Comparison of ENCODE assay signal across 19 cellular contexts in the genomic region with DNA sequence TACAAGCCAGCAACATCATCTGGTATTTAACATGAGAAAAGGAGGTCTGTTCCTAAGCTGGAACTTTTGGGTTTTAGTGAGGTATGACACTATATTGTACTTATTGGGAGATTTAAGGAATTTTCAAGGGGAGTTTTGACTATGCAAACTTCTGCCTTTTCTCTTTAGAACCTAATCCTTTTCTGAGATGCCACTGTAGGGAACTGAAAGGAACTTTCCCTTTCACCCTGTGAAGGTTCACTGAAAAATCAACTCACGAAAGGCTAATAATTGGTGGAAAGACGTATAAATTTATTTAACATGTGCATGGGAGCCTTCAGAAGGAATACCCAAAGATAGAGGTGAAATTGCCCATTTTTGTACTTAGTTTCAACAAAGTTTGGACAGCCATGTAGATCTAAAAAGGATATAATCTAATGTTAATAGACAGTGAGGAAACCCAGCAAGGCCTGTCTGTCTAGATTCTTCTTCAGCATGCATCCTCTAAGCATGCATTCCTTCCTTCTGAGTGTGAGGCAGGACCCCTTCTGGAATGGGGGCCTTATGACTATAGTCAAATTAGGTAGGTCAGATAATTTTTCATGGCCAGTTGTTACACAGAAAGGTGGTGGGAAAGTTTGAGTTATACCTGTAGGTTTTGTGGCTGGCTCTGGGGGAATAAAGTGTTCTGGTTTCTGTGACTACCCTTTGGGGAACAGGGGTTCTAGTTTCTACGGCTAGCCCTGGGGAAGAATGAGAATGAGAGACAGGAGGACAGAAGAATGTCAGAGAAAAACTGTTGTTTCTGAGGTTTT.
DNase-seq lines count a peak whose midpoint lies in the region; ATAC-seq, FAIRE-seq and TF ChIP-seq lines count a peak whose summit lies in the region.
"Had no signal": no experiment of that assay in that cellular context is flagged by ENCODE, and none has a peak within 500 bp of the region (broad histone marks: within the 10 kb centered on the region; RNA-seq: fewer than 3 reads in every experiment).

No MANE protein-coding gene starts in this region.

- POLR2A ChIA-PET in CD4-positive, alpha-beta memory T cell (lab: Charles Lee; ENCODE audit: partially characterized antibody) = no interaction called here

- no peaks in the 10 kb centered on the region for H3K36me3 ChIP-seq in astrocyte (ENCODE audit: insufficient read depth, low read length)
- H3K36me3 ChIP-seq in CD4-positive, alpha-beta memory T cell (ENCODE audit: insufficient read depth, low read length) = no peaks in the 10 kb centered on the region
- H3K36me3 ChIP-seq: left ventricle myocardium inferior, neutrophil, uterus had no signal

- no peak overlapping the region for H3K4me3 ChIP-seq in GM12865 (ENCODE audit: low read depth, low read length)
- H3K4me3 ChIP-seq in astrocyte (ENCODE audit: insufficient read depth, low read depth, low read length) = no peak overlapping the region
- no peak overlapping the region for H3K4me3 ChIP-seq in CD4-positive, alpha-beta memory T cell (ENCODE audit: low read length in 2 of 2)
- H3K4me3 ChIP-seq: left ventricle myocardium inferior, uterus had no signal

- FAIRE-seq in astrocyte (lab: Jason Lieb, UNC) = no peak
- FAIRE-seq: endometrium had no signal

- H3K27me3 ChIP-seq in astrocyte (ENCODE audit: insufficient read depth, low read length) = no peaks in the 10 kb centered on the region
- H3K27me3 ChIP-seq in CD4-positive, alpha-beta memory T cell (ENCODE audit: insufficient read depth, low read length) = no peaks in the 10 kb centered on the region
- H3K27me3 ChIP-seq: uterus had no signal

- H4K20me1 ChIP-seq in astrocyte (ENCODE audit: insufficient read depth, low read length) = peaks cover 2% of the 10 kb centered on the region

- no peaks in the 10 kb centered on the region for H3K4me1 ChIP-seq in astrocyte (ENCODE audit: insufficient read depth, low read length)
- peaks cover 15% of the 10 kb centered on the region for H3K4me1 ChIP-seq in CD4-positive, alpha-beta memory T cell (ENCODE audit: insufficient read depth, low read length)
- H3K4me1 ChIP-seq: left ventricle myocardium inferior, uterus had no signal

- H3K79me2 ChIP-seq in astrocyte (ENCODE audit: insufficient read depth, low read length) = no peaks in the 10 kb centered on the region

- peaks cover 14% of the 10 kb centered on the region for H3K9me3 Mint-ChIP-seq in astrocyte (ENCODE audit: unreplicated experiment)
- peaks cover 3 to 53% (median 35%) of the 10 kb centered on the region in 8 donors for H3K9me3 Mint-ChIP-seq in CD4-positive, alpha-beta memory T cell
- peaks cover 21% of the 10 kb centered on the region for H3K9me3 Mint-ChIP-seq in activated CD4-positive, alpha-beta T cell treated with anti-CD3 and anti-CD28 coated beads, Interleukin-2, amount 10 ng/mL, durations not matched to agents 24 days and 14 days

- no peak overlapping the region for H3K27ac ChIP-seq in astrocyte (ENCODE audit: low read depth, low read length)
- no peak overlapping the region for H3K27ac ChIP-seq in CD4-positive, alpha-beta memory T cell (ENCODE audit: low read depth, low read length)
- H3K27ac ChIP-seq: left ventricle myocardium inferior, neutrophil, uterus had no signal

- no peaks in the 10 kb centered on the region for H3K9me3 ChIP-seq in astrocyte (ENCODE audit: insufficient read depth, low read depth, low read length)
- no peaks in the 10 kb centered on the region for H3K9me3 ChIP-seq in CD4-positive, alpha-beta memory T cell (ENCODE audit: control insufficient read depth in 1 of 2, low read length in 2 of 2)
- H3K9me3 ChIP-seq: left ventricle myocardium inferior, neutrophil, uterus had no signal

- H2AFZ ChIP-seq in astrocyte (ENCODE audit: low read depth, low read length) = no peak overlapping the region

- no peaks in the 10 kb centered on the region for H3K27me3 Mint-ChIP-seq in astrocyte (ENCODE audit: low read depth, unreplicated experiment)
- peaks cover 0 to 2% of the 10 kb centered on the region in 2 donors for H3K27me3 Mint-ChIP-seq in CD4-positive, alpha-beta memory T cell
- peaks cover 6% of the 10 kb centered on the region for H3K27me3 Mint-ChIP-seq in activated CD4-positive, alpha-beta T cell treated with anti-CD3 and anti-CD28 coated beads, Interleukin-2, amount 10 ng/mL, durations not matched to agents 24 days and 14 days
- H3K27me3 Mint-ChIP-seq: brain had no signal

- intact Hi-C loops in CD4-positive, alpha-beta memory T cell (cut with micrococcal nuclease) = loop anchor here (5.0 kb wide), 1 partner anchor 40 kb away; no protein-coding TSS in a partner anchor
- intact Hi-C loops in activated CD4-positive, alpha-beta T cell treated with anti-CD3 and anti-CD28 coated beads, Interleukin-2, amount 10 ng/mL, durations not matched to agents 24 days and 14 days (cut with micrococcal nuclease) = no loop called here
- intact Hi-C loops in left ventricle myocardium superior (cut with micrococcal nuclease) = no loop called here

- CTCF ChIA-PET in CD4-positive, alpha-beta memory T cell (lab: Charles Lee; ENCODE audit: partially characterized antibody) = interaction anchor here (1.1 kb wide), 1 partner anchor 10 kb away, joined by 4 read pairs; no protein-coding TSS in a partner anchor

- peak overlapping the region; percentile 92 for H3K27ac Mint-ChIP-seq in astrocyte (ENCODE audit: unreplicated experiment)
- H3K27ac Mint-ChIP-seq in CD4-positive, alpha-beta memory T cell = peak overlapping the region in 1 of 7 donors; percentile 18
- H3K27ac Mint-ChIP-seq in activated CD4-positive, alpha-beta T cell treated with anti-CD3 and anti-CD28 coated beads, Interleukin-2, amount 10 ng/mL, durations not matched to agents 24 days and 14 days = no peak overlapping the region
- H3K27ac Mint-ChIP-seq: brain had no signal

- no peak overlapping the region for H3K4me2 ChIP-seq in astrocyte (ENCODE audit: low read length)

- H3K4me3 Mint-ChIP-seq in astrocyte (ENCODE audit: unreplicated experiment) = peak overlapping the region; percentile 7
- no peak overlapping the region for H3K4me3 Mint-ChIP-seq in CD4-positive, alpha-beta memory T cell
- no peak overlapping the region for H3K4me3 Mint-ChIP-seq in activated CD4-positive, alpha-beta T cell treated with anti-CD3 and anti-CD28 coated beads, Interleukin-2, amount 10 ng/mL, durations not matched to agents 24 days and 14 days
- H3K4me3 Mint-ChIP-seq: brain had no signal

- H3K36me3 Mint-ChIP-seq in astrocyte (ENCODE audit: low read depth, unreplicated experiment) = peaks cover 9% of the 10 kb centered on the region
- peaks cover 21 to 33% of the 10 kb centered on the region in 2 donors for H3K36me3 Mint-ChIP-seq in CD4-positive, alpha-beta memory T cell
- H3K36me3 Mint-ChIP-seq in activated CD4-positive, alpha-beta T cell treated with anti-CD3 and anti-CD28 coated beads, Interleukin-2, amount 10 ng/mL, durations not matched to agents 24 days and 14 days (ENCODE audit: low read depth) = peaks cover 17% of the 10 kb centered on the region

- ATAC-seq in GM19397 (IDR thresholded peaks at IDR 0.05; ENCODE audit: unreplicated experiment) = peak; percentile 71
- ATAC-seq in HG02973 (IDR thresholded peaks at IDR 0.05; ENCODE audit: unreplicated experiment) = peak; percentile 70
- no peak for ATAC-seq in left ventricle myocardium superior

- no peak for TF ChIP-seq CTCF in GM12865 (IDR thresholded peaks at IDR 0.05; ENCODE audit: insufficient read depth, low read depth, low read length, missing control alignments)
- no peak for TF ChIP-seq CTCF in astrocyte (IDR thresholded peaks at IDR 0.05; ENCODE audit: insufficient read depth, low read depth, low read length)

- DNase-seq in GM12865 (ENCODE audit: low read depth) (peak; percentile 82), astrocyte (ENCODE audit: low read depth) (no peak), left ventricle myocardium superior (no peak), NCI-H1694 treated with DMSO at 0.1 percent for 48 hours (lab: John Stamatoyannopoulos, UW) (no peak)
- DNase-seq in CD4-positive, alpha-beta memory T cell = no peak
- no peak for DNase-seq in activated CD4-positive, alpha-beta T cell treated with anti-CD3 and anti-CD28 coated beads, Interleukin-2, amount 10 ng/mL, durations not matched to agents 24 days and 14 days
- DNase-seq: activated CD4-positive, alpha-beta T cell treated with anti-CD3 and anti-CD28 coated beads for 1 hour; DMS79 treated with DMSO at 0.1 percent for 48 hours; KG1; left ventricle myocardium inferior; NCI-H2029 treated with DMSO at 0.1 percent for 48 hours; stimulated activated CD4-positive, alpha-beta T cell treated with anti-CD3 and anti-CD28 coated beads, Interleukin-12 subunit alpha, Interleukin-12 subunit beta, amount 100 ng/mL, for 4 hours; SW 1271; uterus had no signal

- H3K4me1 Mint-ChIP-seq in astrocyte (ENCODE audit: low read depth, unreplicated experiment) = peaks cover 14% of the 10 kb centered on the region
- H3K4me1 Mint-ChIP-seq in CD4-positive, alpha-beta memory T cell = peaks cover 11 to 34% (median 23%) of the 10 kb centered on the region in 4 donors
- H3K4me1 Mint-ChIP-seq in activated CD4-positive, alpha-beta T cell treated with anti-CD3 and anti-CD28 coated beads, Interleukin-2, amount 10 ng/mL, durations not matched to agents 24 days and 14 days = peaks cover 30% of the 10 kb centered on the region
- H3K4me1 Mint-ChIP-seq: brain had no signal

- H3K9ac ChIP-seq in astrocyte (ENCODE audit: low read length) = no peak overlapping the region
